1 cellular context compared by ENCODE assay signal in the genomic region with DNA sequence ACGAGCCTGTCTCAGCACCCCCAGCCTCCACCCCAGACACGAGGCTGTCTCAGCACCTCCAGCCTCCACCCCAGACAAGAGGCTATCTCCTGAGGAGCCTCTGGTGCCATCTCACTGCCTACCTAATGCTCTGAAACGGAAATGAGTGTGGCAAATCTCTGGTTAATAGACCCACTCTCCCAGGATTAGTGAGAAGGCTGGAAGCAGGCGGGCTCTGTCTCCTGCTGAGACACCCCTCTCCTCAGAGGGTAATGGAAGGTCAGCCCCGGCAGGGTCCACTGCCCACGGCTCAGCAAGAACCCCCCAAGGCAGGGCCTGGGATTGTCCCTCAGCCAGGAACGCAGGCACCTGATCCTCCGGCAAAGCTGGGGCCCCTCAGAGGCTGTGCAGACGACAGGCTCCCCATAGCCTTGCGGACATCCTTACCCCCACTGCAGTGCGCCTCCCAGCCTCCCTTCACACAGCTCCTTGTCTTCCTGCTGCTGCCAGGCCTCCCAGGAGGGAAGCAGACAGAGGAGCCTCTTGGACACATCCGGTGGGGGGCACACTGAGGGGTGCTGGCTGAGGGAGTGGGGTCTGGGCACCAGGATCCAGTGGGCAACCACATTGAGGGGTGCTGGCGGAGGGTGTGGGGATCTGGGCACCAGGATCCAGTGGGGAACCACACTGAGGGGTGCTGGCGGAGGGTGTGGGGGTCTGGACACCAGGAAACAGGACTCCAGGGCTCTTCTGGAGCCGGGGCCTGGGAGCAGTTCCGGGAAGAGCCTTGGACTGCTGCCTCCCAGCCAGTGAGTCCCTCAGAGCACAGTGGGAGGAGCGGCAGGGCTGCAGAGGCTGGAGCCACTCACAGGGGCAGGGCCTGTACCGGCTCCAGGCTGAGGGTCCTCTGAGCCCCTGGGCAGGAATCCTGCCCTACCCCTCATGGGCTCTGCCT.
TF ChIP-seq lines count a peak whose summit lies in the region.

No MANE protein-coding gene starts in this region.

TF ChIP-seq in IMR-90, 13 proteins besides CTCF, POLR2A, EP300 and RAD21:
- TF ChIP-seq NFE2L2 (IDR thresholded peaks at IDR 0.05; ENCODE audit: low read depth, low read length) (no peak), FOS (IDR thresholded peaks at IDR 0.05; ENCODE audit: low read depth, low read length) (no peak), RCOR1 (IDR thresholded peaks at IDR 0.05; ENCODE audit: insufficient replicate concordance, low read length) (no peak), RFX5 (IDR thresholded peaks at IDR 0.05; ENCODE audit: low read depth, low read length) (no peak), BHLHE40 (IDR thresholded peaks at IDR 0.05; ENCODE audit: low read depth, low read length) (no peak), CHD1 (IDR thresholded peaks at IDR 0.05; ENCODE audit: low read depth, low read length) (no peak), CEBPB (IDR thresholded peaks at IDR 0.05; ENCODE audit: low read depth, low read length) (no peak), MXI1 (IDR thresholded peaks at IDR 0.05; ENCODE audit: borderline replicate concordance, low read depth, low read length) (no peak), SMC3 (IDR thresholded peaks at IDR 0.05; ENCODE audit: low read depth, low read length) (no peak), MAZ (IDR thresholded peaks at IDR 0.05; ENCODE audit: borderline replicate concordance, low read depth, low read length) (no peak), MAFK (IDR thresholded peaks at IDR 0.05; ENCODE audit: low read depth, low read length) (no peak)
- TF ChIP-seq, protein P1, sequence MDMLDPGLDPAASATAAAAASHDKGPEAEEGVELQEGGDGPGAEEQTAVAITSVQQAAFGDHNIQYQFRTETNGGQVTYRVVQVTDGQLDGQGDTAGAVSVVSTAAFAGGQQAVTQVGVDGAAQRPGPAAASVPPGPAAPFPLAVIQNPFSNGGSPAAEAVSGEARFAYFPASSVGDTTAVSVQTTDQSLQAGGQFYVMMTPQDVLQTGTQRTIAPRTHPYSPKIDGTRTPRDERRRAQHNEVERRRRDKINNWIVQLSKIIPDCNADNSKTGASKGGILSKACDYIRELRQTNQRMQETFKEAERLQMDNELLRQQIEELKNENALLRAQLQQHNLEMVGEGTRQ (IDR thresholded peaks at IDR 0.05; ENCODE audit: low read depth, low read length), result no peak
- TF ChIP-seq, protein P2, sequence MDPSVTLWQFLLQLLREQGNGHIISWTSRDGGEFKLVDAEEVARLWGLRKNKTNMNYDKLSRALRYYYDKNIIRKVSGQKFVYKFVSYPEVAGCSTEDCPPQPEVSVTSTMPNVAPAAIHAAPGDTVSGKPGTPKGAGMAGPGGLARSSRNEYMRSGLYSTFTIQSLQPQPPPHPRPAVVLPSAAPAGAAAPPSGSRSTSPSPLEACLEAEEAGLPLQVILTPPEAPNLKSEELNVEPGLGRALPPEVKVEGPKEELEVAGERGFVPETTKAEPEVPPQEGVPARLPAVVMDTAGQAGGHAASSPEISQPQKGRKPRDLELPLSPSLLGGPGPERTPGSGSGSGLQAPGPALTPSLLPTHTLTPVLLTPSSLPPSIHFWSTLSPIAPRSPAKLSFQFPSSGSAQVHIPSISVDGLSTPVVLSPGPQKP (IDR thresholded peaks at IDR 0.05; ENCODE audit: borderline replicate concordance, low read depth, low read length), result no peak
